ENCODE assay signal across 22 cellular contexts in genomic region chr17:63823659-63824331, GRCh38. TPM values are rescaled to one million over a fixed set of nuclear protein-coding genes. Genes with fewer than 3 reads are reported as not detected.
A peak's percentile ranks its signal among the peaks of the same experiment; 100 is the strongest.
DNase-seq lines count a peak whose midpoint lies in the region; ATAC-seq and TF ChIP-seq lines count a peak whose summit lies in the region.
"Had no signal": no experiment of that assay in that cellular context is flagged by ENCODE, and none has a peak within 500 bp of the region (broad histone marks: within the 10 kb centered on the region; RNA-seq: fewer than 3 reads in every experiment).

No MANE protein-coding gene starts in this region.

- peaks cover 45% of the 10 kb centered on the region for H3K4me1 Mint-ChIP-seq in activated CD4-positive, alpha-beta T cell treated with anti-CD3 and anti-CD28 coated beads, Interleukin-2, amount 10 ng/mL, durations not matched to agents 24 days and 14 days
- H3K4me1 Mint-ChIP-seq in HFFc6 (ENCODE audit: low read depth) (peaks cover 34% of the 10 kb centered on the region), nephron progenitor cell (peaks cover 39% of the 10 kb centered on the region)
- H3K4me1 Mint-ChIP-seq in activated naive CD8-positive, alpha-beta T cell (ENCODE audit: low read depth) = peaks cover 41% of the 10 kb centered on the region

- H3K27me3 Mint-ChIP-seq in activated CD4-positive, alpha-beta T cell treated with anti-CD3 and anti-CD28 coated beads, Interleukin-2, amount 10 ng/mL, durations not matched to agents 24 days and 14 days = no peaks in the 10 kb centered on the region
- H3K27me3 Mint-ChIP-seq in HFFc6 (ENCODE audit: insufficient read depth) = peaks cover 14% of the 10 kb centered on the region
- no peaks in the 10 kb centered on the region for H3K27me3 Mint-ChIP-seq in activated naive CD8-positive, alpha-beta T cell
- peaks cover 5% of the 10 kb centered on the region for H3K27me3 Mint-ChIP-seq in nephron progenitor cell (ENCODE audit: low read depth, poor library complexity)
- H3K27me3 Mint-ChIP-seq: type B pancreatic cell had no signal

- DNase-seq in activated CD4-positive, alpha-beta T cell treated with anti-CD3 and anti-CD28 coated beads, Interleukin-2, amount 10 ng/mL, durations not matched to agents 24 days and 14 days = peak; percentile 56
- no peak for DNase-seq in activated CD4-positive, alpha-beta T cell treated with anti-CD3 and anti-CD28 coated beads for 4 hours
- DNase-seq in HFFc6 (no peak), nephron progenitor cell (no peak), SW 1271 (lab: John Stamatoyannopoulos, UW) (no peak), LoVo (ENCODE audit: low spot score) (no peak)
- DNase-seq: activated CD4-positive, alpha-beta T cell treated with anti-CD3 and anti-CD28 coated beads for 48 hours; cortex of kidney; DMS79; foreskin melanocyte; GOT3; KBM-7; left cardiac atrium; mucosa of descending colon; NCI-H1092; NCI-H526; small intestine; T-helper 9 cell had no signal

- no peaks in the 10 kb centered on the region for H3K9me3 Mint-ChIP-seq in activated CD4-positive, alpha-beta T cell treated with anti-CD3 and anti-CD28 coated beads, Interleukin-2, amount 10 ng/mL, durations not matched to agents 24 days and 14 days
- no peaks in the 10 kb centered on the region; the same call in 1 of the 2 replicates for H3K9me3 Mint-ChIP-seq in HFFc6
- no peaks in the 10 kb centered on the region for H3K9me3 Mint-ChIP-seq in activated naive CD8-positive, alpha-beta T cell (ENCODE audit: low read depth)
- no peaks in the 10 kb centered on the region for H3K9me3 Mint-ChIP-seq in nephron progenitor cell
- H3K9me3 Mint-ChIP-seq: type B pancreatic cell had no signal

- H3K36me3 Mint-ChIP-seq in activated CD4-positive, alpha-beta T cell treated with anti-CD3 and anti-CD28 coated beads, Interleukin-2, amount 10 ng/mL, durations not matched to agents 24 days and 14 days (ENCODE audit: low read depth) = peaks cover 89% of the 10 kb centered on the region
- peaks cover 77% of the 10 kb centered on the region for H3K36me3 Mint-ChIP-seq in HFFc6 (ENCODE audit: low read depth)
- H3K36me3 Mint-ChIP-seq in activated naive CD8-positive, alpha-beta T cell = peaks cover 15% of the 10 kb centered on the region
- peaks cover 65% of the 10 kb centered on the region for H3K36me3 Mint-ChIP-seq in nephron progenitor cell (ENCODE audit: low read depth)

- peak overlapping the region; percentile 27 for H3K27ac Mint-ChIP-seq in activated CD4-positive, alpha-beta T cell treated with anti-CD3 and anti-CD28 coated beads, Interleukin-2, amount 10 ng/mL, durations not matched to agents 24 days and 14 days
- H3K27ac Mint-ChIP-seq in HFFc6 (peak overlapping the region; percentile 31), nephron progenitor cell (peak overlapping the region; percentile 24)
- H3K27ac Mint-ChIP-seq in activated naive CD8-positive, alpha-beta T cell = peak overlapping the region; percentile 73
- H3K27ac Mint-ChIP-seq: type B pancreatic cell had no signal

- intact Hi-C loops in activated CD4-positive, alpha-beta T cell treated with anti-CD3 and anti-CD28 coated beads, Interleukin-2, amount 10 ng/mL, durations not matched to agents 24 days and 14 days (cut with micrococcal nuclease) = no loop called here

- no peak for TF ChIP-seq CTCF in HFFc6 (IDR thresholded peaks at IDR 0.05)
- no peak for TF ChIP-seq CTCF in nephron progenitor cell (IDR thresholded peaks at IDR 0.05)

- no peak overlapping the region for H3K4me3 Mint-ChIP-seq in activated CD4-positive, alpha-beta T cell treated with anti-CD3 and anti-CD28 coated beads, Interleukin-2, amount 10 ng/mL, durations not matched to agents 24 days and 14 days
- H3K4me3 Mint-ChIP-seq in HFFc6 (peak overlapping the region; percentile 23; the same call in 1 of the 2 replicates), nephron progenitor cell (peak overlapping the region; percentile 18)
- H3K4me3 Mint-ChIP-seq in activated naive CD8-positive, alpha-beta T cell = peak overlapping the region; percentile 96
- H3K4me3 Mint-ChIP-seq: type B pancreatic cell had no signal

- no peak for ATAC-seq in GM18868 (IDR thresholded peaks at IDR 0.05; ENCODE audit: unreplicated experiment)
- ATAC-seq: left cardiac atrium, mucosa of descending colon had no signal

RNA-seq across cellular contexts. Expression of gene PSMC5, which starts 3.4 kb away (rescaled TPM):
- total RNA-seq in activated CD4-positive, alpha-beta T cell treated with anti-CD3 and anti-CD28 coated beads, Interleukin-2, amount 10 ng/mL, durations not matched to agents 24 days and 14 days = 189 and 199 TPM in 2 replicates
- 100 to 1,000 TPM; 156 to 206 (median 179) TPM for total RNA-seq in HFFc6 (2021; fragmentation: NEBNext Ultra II Directional; extraction: Animal tissue kit (Norgen Biotek cat#: 25700))

RNA-seq across cellular contexts. Expression of gene FTSJ3, which starts 3.7 kb away (rescaled TPM):
- 99.6 and 100 TPM in 2 replicates for total RNA-seq in activated CD4-positive, alpha-beta T cell treated with anti-CD3 and anti-CD28 coated beads, Interleukin-2, amount 10 ng/mL, durations not matched to agents 24 days and 14 days
- 10 to 100 TPM; 43.2 to 55.1 (median 47.5) TPM for total RNA-seq in HFFc6 (2021; fragmentation: NEBNext Ultra II Directional; extraction: Animal tissue kit (Norgen Biotek cat#: 25700))

RNA-seq across cellular contexts. Expression of gene SMARCD2, which starts 18.7 kb away (rescaled TPM):
- total RNA-seq in activated CD4-positive, alpha-beta T cell treated with anti-CD3 and anti-CD28 coated beads, Interleukin-2, amount 10 ng/mL, durations not matched to agents 24 days and 14 days = 120 and 121 TPM in 2 replicates
- total RNA-seq in HFFc6 (2021; fragmentation: NEBNext Ultra II Directional; extraction: Animal tissue kit (Norgen Biotek cat#: 25700)) = 10 to 100 TPM; 45.9 to 53.5 (median 48.7) TPM

RNA-seq across cellular contexts. Expression of gene CSH2, which starts 49.7 kb away (rescaled TPM):
- not detected in 2 replicates for total RNA-seq in activated CD4-positive, alpha-beta T cell treated with anti-CD3 and anti-CD28 coated beads, Interleukin-2, amount 10 ng/mL, durations not matched to agents 24 days and 14 days
- not detected for total RNA-seq in HFFc6 (2021; fragmentation: NEBNext Ultra II Directional; extraction: Animal tissue kit (Norgen Biotek cat#: 25700))
- total RNA-seq: A172, left cardiac atrium, mucosa of descending colon had no signal

RNA-seq across cellular contexts. Expression of gene DDX42, which starts 49.8 kb away (rescaled TPM):
- 145 and 146 TPM in 2 replicates for total RNA-seq in activated CD4-positive, alpha-beta T cell treated with anti-CD3 and anti-CD28 coated beads, Interleukin-2, amount 10 ng/mL, durations not matched to agents 24 days and 14 days
- total RNA-seq in HFFc6 (2021; fragmentation: NEBNext Ultra II Directional; extraction: Animal tissue kit (Norgen Biotek cat#: 25700)) = 10 to 100 TPM; 76.2 to 88.4 (median 80.2) TPM
